Comparison of ENCODE assay signal across 1 cellular context in the genomic region with DNA sequence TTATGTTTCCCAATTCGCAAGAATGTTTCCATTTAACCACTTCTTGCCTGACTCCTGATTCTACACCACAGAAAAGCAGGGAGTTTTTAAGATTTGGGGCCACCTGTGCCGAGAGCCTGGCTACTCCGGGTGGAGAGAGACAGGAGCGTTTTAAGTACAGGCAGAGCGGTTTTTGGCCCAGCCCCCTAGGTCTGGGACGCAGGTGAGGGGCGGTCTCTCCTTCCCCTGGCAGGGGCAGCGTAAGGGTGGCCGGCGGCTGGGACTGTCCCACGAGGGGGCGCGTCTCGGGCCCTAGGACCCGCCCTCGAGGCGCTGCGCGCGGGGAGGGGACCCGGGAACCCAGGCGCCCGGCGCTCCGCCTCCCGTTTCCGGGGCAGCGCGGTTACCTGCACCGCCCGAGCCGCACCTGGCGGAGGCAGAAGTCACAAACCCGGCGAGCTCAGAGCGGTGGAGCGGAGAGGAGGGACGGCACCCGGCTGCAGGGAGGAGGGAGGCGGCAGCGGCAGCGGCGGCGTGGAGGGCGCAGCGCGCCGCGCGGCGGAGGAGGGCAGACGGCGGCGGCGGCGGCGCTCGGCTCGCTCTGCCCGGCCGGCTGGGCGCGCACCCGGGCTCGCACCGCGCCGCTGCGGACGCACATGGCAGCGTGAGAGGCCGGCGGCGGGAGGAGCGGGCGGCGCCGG.
A peak's percentile ranks its signal among the peaks of the same experiment; 100 is the strongest.
TF ChIP-seq lines count a peak whose summit lies in the region.

A gene (plus strand): TSS at position 365 of the 680 bp plus-strand sequence. CDS start 508 bp downstream, outside the sequence.

TF ChIP-seq in HepG2, 621 proteins besides CTCF, POLR2A, EP300 and RAD21 (continued from another document):
- TF ChIP-seq IRX3 (CRISPR knock-in tag; IDR thresholded peaks at IDR 0.05; ENCODE audit: borderline replicate concordance, low read depth) (no peak), RFX1 (IDR thresholded peaks at IDR 0.05) (no peak), ZNF253 (CRISPR knock-in tag; IDR thresholded peaks at IDR 0.05; ENCODE audit: borderline replicate concordance) (no peak), NONO (IDR thresholded peaks at IDR 0.05) (no peak), NONO (CRISPR knock-in tag; conservative IDR thresholded peaks at IDR 0.05) (peak; percentile 43; the same call in 1 of the 2 replicates), SMYD3 (CRISPR knock-in tag; IDR thresholded peaks at IDR 0.05) (no peak), KDM6A (CRISPR knock-in tag; IDR thresholded peaks at IDR 0.05; ENCODE audit: low read depth) (no peak), FOXP1 (IDR thresholded peaks at IDR 0.05) (no peak), FOXP1 (CRISPR knock-in tag; IDR thresholded peaks at IDR 0.05) (no peak), SAP130 (CRISPR knock-in tag; IDR thresholded peaks at IDR 0.05; ENCODE audit: low read depth) (peak; percentile 68), ZNF205 (CRISPR knock-in tag; IDR thresholded peaks at IDR 0.05) (no peak), TCF7 (IDR thresholded peaks at IDR 0.05; ENCODE audit: low read depth) (no peak), ZNF10 (CRISPR knock-in tag; IDR thresholded peaks at IDR 0.05; ENCODE audit: borderline replicate concordance, low read depth) (no peak)
- TF ChIP-seq, protein P1, sequence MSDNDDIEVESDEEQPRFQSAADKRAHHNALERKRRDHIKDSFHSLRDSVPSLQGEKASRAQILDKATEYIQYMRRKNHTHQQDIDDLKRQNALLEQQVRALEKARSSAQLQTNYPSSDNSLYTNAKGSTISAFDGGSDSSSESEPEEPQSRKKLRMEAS (IDR thresholded peaks at IDR 0.05): peak; percentile 70
- TF ChIP-seq, protein P2, sequence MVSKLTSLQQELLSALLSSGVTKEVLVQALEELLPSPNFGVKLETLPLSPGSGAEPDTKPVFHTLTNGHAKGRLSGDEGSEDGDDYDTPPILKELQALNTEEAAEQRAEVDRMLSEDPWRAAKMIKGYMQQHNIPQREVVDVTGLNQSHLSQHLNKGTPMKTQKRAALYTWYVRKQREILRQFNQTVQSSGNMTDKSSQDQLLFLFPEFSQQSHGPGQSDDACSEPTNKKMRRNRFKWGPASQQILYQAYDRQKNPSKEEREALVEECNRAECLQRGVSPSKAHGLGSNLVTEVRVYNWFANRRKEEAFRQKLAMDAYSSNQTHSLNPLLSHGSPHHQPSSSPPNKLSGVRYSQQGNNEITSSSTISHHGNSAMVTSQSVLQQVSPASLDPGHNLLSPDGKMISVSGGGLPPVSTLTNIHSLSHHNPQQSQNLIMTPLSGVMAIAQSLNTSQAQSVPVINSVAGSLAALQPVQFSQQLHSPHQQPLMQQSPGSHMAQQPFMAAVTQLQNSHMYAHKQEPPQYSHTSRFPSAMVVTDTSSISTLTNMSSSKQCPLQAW (CRISPR knock-in tag; IDR thresholded peaks at IDR 0.05): 0 out of 2 replicates have a peak, but pooled peaks have one; percentile 47
- TF ChIP-seq, protein P3, sequence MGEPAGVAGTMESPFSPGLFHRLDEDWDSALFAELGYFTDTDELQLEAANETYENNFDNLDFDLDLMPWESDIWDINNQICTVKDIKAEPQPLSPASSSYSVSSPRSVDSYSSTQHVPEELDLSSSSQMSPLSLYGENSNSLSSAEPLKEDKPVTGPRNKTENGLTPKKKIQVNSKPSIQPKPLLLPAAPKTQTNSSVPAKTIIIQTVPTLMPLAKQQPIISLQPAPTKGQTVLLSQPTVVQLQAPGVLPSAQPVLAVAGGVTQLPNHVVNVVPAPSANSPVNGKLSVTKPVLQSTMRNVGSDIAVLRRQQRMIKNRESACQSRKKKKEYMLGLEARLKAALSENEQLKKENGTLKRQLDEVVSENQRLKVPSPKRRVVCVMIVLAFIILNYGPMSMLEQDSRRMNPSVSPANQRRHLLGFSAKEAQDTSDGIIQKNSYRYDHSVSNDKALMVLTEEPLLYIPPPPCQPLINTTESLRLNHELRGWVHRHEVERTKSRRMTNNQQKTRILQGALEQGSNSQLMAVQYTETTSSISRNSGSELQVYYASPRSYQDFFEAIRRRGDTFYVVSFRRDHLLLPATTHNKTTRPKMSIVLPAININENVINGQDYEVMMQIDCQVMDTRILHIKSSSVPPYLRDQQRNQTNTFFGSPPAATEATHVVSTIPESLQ (CRISPR knock-in tag; conservative IDR thresholded peaks at IDR 0.05): no peak
